ENCODE assay signal across 8 cellular contexts in the genomic region with DNA sequence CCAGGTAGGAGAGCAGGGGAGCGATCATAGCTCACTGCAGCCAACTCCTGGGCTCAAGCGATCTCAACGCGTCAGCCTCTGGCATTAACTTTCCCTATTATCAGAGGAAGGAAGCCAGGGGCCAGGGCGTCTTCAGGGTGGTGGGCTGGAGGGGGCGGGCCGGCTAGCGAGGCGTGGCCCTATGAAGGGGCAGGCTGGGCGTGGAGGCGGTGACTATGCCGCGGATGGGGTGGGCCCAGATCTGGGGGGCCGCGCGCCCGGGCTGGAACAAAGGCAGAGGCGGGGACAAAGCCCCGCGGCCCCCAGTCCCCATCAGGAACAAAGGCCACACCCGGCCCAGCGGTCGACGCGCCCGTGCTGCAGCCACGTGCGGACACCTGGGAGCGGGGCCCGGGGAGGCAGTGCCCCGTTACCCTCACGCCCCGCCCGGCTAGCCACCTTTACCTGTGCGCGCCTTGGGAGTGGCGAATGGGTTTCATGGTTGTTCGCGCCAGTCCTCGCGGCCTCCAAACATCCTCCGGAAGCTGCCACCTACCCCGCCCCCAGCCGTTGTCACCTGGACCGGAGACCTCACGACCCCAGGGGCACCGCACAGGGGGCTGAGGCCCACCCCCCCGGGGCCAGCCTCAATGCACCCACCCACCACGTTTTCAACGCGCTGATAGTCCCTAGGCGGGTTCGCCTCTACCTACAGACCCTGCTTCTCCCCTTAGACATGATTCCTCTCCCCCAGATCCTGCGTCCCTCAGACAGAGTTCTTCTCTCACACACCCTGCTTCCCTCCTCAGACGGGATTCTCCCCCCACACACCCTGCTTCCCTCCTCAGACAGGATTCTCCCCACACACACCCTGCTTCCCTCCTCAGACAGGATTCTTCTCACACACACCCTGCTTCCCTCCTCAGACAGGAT. TPM values are rescaled to one million over a fixed set of nuclear protein-coding genes. Genes with fewer than 3 reads are reported as not detected.
A peak's percentile ranks its signal among the peaks of the same experiment; 100 is the strongest.
DNase-seq lines count a peak whose midpoint lies in the region; ATAC-seq and TF ChIP-seq lines count a peak whose summit lies in the region.

No MANE protein-coding gene starts in this region.

- H3F3A ChIP-seq in DOHH2 (ENCODE audit: control insufficient read depth, insufficient read depth) = peaks cover 3% of the 10 kb centered on the region

- no peak overlapping the region for H2BK15ac ChIP-seq in mesendoderm (replicated peaks; ENCODE audit: low read depth)

- H3K4me3 ChIP-seq in DOHH2 (ENCODE audit: low read length) = peak overlapping the region; percentile 37
- H3K4me3 ChIP-seq in cardiac fibroblast (replicated peaks in 1 of 2; ENCODE audit: low read depth in 2 of 2, low read length in 2 of 2) = peak overlapping the region; percentile 14 to 26
- no peak overlapping the region for H3K4me3 ChIP-seq in mesendoderm (ENCODE audit: low read length)
- peak overlapping the region; percentile 37 for H3K4me3 ChIP-seq in upper lobe of right lung

- no peaks in the 10 kb centered on the region for H3K9me3 ChIP-seq in DOHH2 (ENCODE audit: control insufficient read depth, insufficient read depth, low read length)
- H3K9me3 ChIP-seq in upper lobe of right lung = no peaks in the 10 kb centered on the region

- H3K4me1 ChIP-seq in DOHH2 (ENCODE audit: control insufficient read depth, low read length) (peaks cover 16% of the 10 kb centered on the region), mesendoderm (ENCODE audit: control insufficient read depth, low read depth, low read length) (no peaks in the 10 kb centered on the region), upper lobe of right lung (peaks cover 11% of the 10 kb centered on the region)

- H2BK120ac ChIP-seq in mesendoderm (ENCODE audit: low read depth, low read length) = no peak overlapping the region

- TF ChIP-seq CTCF in DOHH2 (IDR thresholded peaks at IDR 0.05; ENCODE audit: low read depth, low read length, poor library complexity, severe bottlenecking) (no peak), cardiac fibroblast (IDR thresholded peaks at IDR 0.05; ENCODE audit: low read depth, low read length) (no peak), upper lobe of right lung (IDR thresholded peaks at IDR 0.05) (no peak)

- H3K56ac ChIP-seq in mesendoderm (ENCODE audit: low read length) = peak overlapping the region; percentile 94

- peak overlapping the region; percentile 80 for H2BK5ac ChIP-seq in mesendoderm (ENCODE audit: low read length)

- H3K27me3 ChIP-seq in DOHH2 (ENCODE audit: control insufficient read depth, low read length) = peaks cover 9% of the 10 kb centered on the region
- no peaks in the 10 kb centered on the region for H3K27me3 ChIP-seq in mesendoderm (ENCODE audit: insufficient read depth, low read length, poor library complexity)
- H3K27me3 ChIP-seq in upper lobe of right lung = peaks cover 14% of the 10 kb centered on the region

- no CpG with 5 or more reads among the region's 55 CpGs for WGBS in mesendoderm (ENCODE audit: extremely low coverage, insufficient coverage, low lambda C conversion rate)

- H3K9me2 ChIP-seq in DOHH2 (replicated peaks; ENCODE audit: control insufficient read depth, low read length) = no peaks in the 10 kb centered on the region

- H3K27ac ChIP-seq in DOHH2 (ENCODE audit: low read depth, low read length) = no peak overlapping the region
- peak overlapping the region; percentile 86 for H3K27ac ChIP-seq in mesendoderm (ENCODE audit: low read depth, low read length)
- H3K27ac ChIP-seq in upper lobe of right lung = peak overlapping the region; percentile 17

- no peaks in the 10 kb centered on the region for H3K79me2 ChIP-seq in DOHH2 (ENCODE audit: control insufficient read depth, low read length)
- no peaks in the 10 kb centered on the region for H3K79me2 ChIP-seq in mesendoderm (ENCODE audit: control insufficient read depth, insufficient read depth, low read length)

- H3K79me1 ChIP-seq in mesendoderm (ENCODE audit: low read length) = no peaks in the 10 kb centered on the region

- peak; percentile 81 for DNase-seq in NCI-H82 treated with DMSO at 0.1 percent for 48 hours (lab: John Stamatoyannopoulos, UW; ENCODE audit: unreplicated experiment)
- peak in 1 of 2 donors; percentile 54 for DNase-seq in cardiac fibroblast (ENCODE audit: low read depth in 2 of 2)
- DNase-seq in mesendoderm = peak; percentile 94
- no peak for DNase-seq in upper lobe of right lung
- DNase-seq in D341Med (ENCODE audit: low spot score) = no peak
- DNase-seq in cerebellar nuclear complex (lab: John Stamatoyannopoulos, UW) = no peak

- peak overlapping the region; percentile 52 for H3K4me2 ChIP-seq in DOHH2 (ENCODE audit: low read length)
- peak overlapping the region; percentile 78 for H3K4me2 ChIP-seq in mesendoderm (ENCODE audit: low read length)

- intact Hi-C loops in upper lobe of right lung (cut with DNase I) = no loop called here

- peak overlapping the region; percentile 57 for H4K8ac ChIP-seq in mesendoderm (ENCODE audit: low read depth, low read length)

- H3K9ac ChIP-seq in mesendoderm (ENCODE audit: low read length) = peak overlapping the region; percentile 84

- no peaks in the 10 kb centered on the region for H3K36me3 ChIP-seq in DOHH2 (ENCODE audit: control insufficient read depth, low read length)
- no peaks in the 10 kb centered on the region for H3K36me3 ChIP-seq in mesendoderm (ENCODE audit: control insufficient read depth, insufficient read depth, low read length)
- H3K36me3 ChIP-seq in upper lobe of right lung = no peaks in the 10 kb centered on the region

- H3K4ac ChIP-seq in mesendoderm (ENCODE audit: low read depth, low read length) = peak overlapping the region; percentile 75

- H2AK5ac ChIP-seq in mesendoderm (ENCODE audit: low read length) = peak overlapping the region; percentile 90

- ATAC-seq in upper lobe of right lung = peak; percentile 89
- ATAC-seq in GM18519 (IDR thresholded peaks at IDR 0.05; ENCODE audit: low FRiP score, unreplicated experiment) = no peak

- no peak overlapping the region for H3K23ac ChIP-seq in mesendoderm (ENCODE audit: low read length)

- H4K5ac ChIP-seq in mesendoderm (ENCODE audit: low read length) = no peak overlapping the region

- peak overlapping the region; percentile 81 for H3K18ac ChIP-seq in mesendoderm (ENCODE audit: low read length)

- H4K20me1 ChIP-seq in DOHH2 (ENCODE audit: control insufficient read depth, insufficient read depth, low read depth, low read length) = no peaks in the 10 kb centered on the region

RNA-seq across cellular contexts. Expression of a gene that starts 5.4 kb away (rescaled TPM):
- polyA plus RNA-seq in mesendoderm (2013, experiment 1 of 2) = 1,044 TPM
- polyA plus RNA-seq in mesendoderm (2013, experiment 2 of 2) = 1,033 TPM
- total RNA-seq in upper lobe of right lung = 199 TPM

RNA-seq across cellular contexts. Expression of a gene that starts 16.4 kb away (rescaled TPM):
- polyA plus RNA-seq in mesendoderm (2013, experiment 1 of 2) = 60.0 TPM
- polyA plus RNA-seq in mesendoderm (2013, experiment 2 of 2) = 58.5 TPM
- 96.5 TPM for total RNA-seq in upper lobe of right lung

RNA-seq across cellular contexts. Expression of a gene that starts 18.9 kb away (rescaled TPM):
- polyA plus RNA-seq in mesendoderm (2013, experiment 1 of 2) = 13.0 TPM
- polyA plus RNA-seq in mesendoderm (2013, experiment 2 of 2) = 12.6 TPM
- total RNA-seq in upper lobe of right lung = 14.1 TPM

RNA-seq across cellular contexts. Expression of a gene that starts 19.9 kb away (rescaled TPM):
- polyA plus RNA-seq in mesendoderm (2013, experiment 1 of 2) = 86.4 TPM
- polyA plus RNA-seq in mesendoderm (2013, experiment 2 of 2) = 88.0 TPM
- total RNA-seq in upper lobe of right lung = 53.8 TPM

RNA-seq across cellular contexts. Expression of a gene that starts 26.7 kb away (rescaled TPM):
- 18.3 TPM for polyA plus RNA-seq in mesendoderm (2013, experiment 1 of 2)
- 16.9 TPM for polyA plus RNA-seq in mesendoderm (2013, experiment 2 of 2)
- total RNA-seq in upper lobe of right lung = 4.7 TPM

Comparison
In these comparisons a context has a peak if more than half of its experiments do, and no peak if none do; other contexts are left out.
1. DNase-seq: peak in NCI-H82 treated with DMSO at 0.1 percent for 48 hours (single experiment) and mesendoderm (single experiment); none in upper lobe of right lung (single experiment), D341Med (single experiment) and cerebellar nuclear complex (0 of 2).